Comparison of ENCODE assay signal across 26 cellular contexts in the genomic region with DNA sequence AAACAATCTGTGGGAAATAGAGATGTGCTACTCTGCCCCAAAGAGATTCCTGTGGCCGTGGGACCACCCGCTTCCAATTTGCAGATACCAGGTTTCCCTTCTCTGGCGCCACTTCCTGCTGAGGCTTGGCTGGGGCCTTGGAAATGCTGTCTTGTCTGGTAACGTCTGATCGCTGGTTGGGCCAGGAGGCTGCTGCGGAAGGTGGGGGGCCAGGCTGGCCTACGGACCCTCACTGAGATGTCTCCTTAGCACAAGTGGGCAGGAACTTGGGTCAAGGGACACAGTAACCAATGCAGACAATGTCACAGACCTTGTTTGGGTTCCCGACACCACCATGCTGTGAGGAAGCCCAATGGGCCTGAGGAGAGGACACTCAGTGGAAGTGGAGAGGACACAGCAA. TPM values are rescaled to one million over a fixed set of nuclear protein-coding genes. Genes with fewer than 3 reads are reported as not detected.
"Had no signal": no experiment of that assay in that cellular context is flagged by ENCODE, and none has a peak within 500 bp of the region (broad histone marks: within the 10 kb centered on the region; RNA-seq: fewer than 3 reads in every experiment).

No MANE protein-coding gene starts in this region.

- H3K4me1 ChIP-seq: esophagus muscularis mucosa, foreskin keratinocyte, heart right ventricle, left ventricle myocardium inferior, lower lobe of right lung, pancreas, right lobe of liver, suprapubic skin, transverse colon, upper lobe of right lung, vagina had no signal

- DNase-seq: effector CD8-positive, alpha-beta T cell; foreskin keratinocyte; glutamatergic neuron; heart right ventricle; hippocampal formation; left cardiac atrium; left ventricle myocardium inferior; lower lobe of right lung; natural killer cell; pancreas; stimulated activated CD8-positive, alpha-beta memory T cell treated with anti-CD3 and anti-CD28 coated beads, Interleukin-4, amount 100 ng/mL, for 48 hours; stimulated activated naive CD4-positive, alpha-beta T cell; stimulated activated naive CD8-positive, alpha-beta T cell treated with anti-CD3 and anti-CD28 coated beads, Interleukin-15, amount 100 ng/mL, for 72 hours; transverse colon; upper lobe of right lung had no signal

- H3K27ac ChIP-seq: esophagus muscularis mucosa, foreskin keratinocyte, heart right ventricle, left ventricle myocardium inferior, lower lobe of right lung, neutrophil, pancreas, right lobe of liver, suprapubic skin, transverse colon, upper lobe of right lung, vagina had no signal

- H3K4me3 ChIP-seq: esophagus muscularis mucosa, heart right ventricle, left ventricle myocardium inferior, lower lobe of right lung, pancreas, right lobe of liver, suprapubic skin, transverse colon, upper lobe of right lung, vagina had no signal

- H3K9me3 ChIP-seq: neutrophil, pancreas, right lobe of liver, suprapubic skin, transverse colon, upper lobe of right lung, vagina had no signal

- ATAC-seq: foreskin keratinocyte; heart right ventricle; left cardiac atrium; lower lobe of right lung; natural killer cell; pancreas; right lobe of liver; stimulated activated naive CD8-positive, alpha-beta T cell treated with anti-CD3 and anti-CD28 coated beads, Interleukin-15, amount 100 ng/mL, for 72 hours; upper lobe of right lung had no signal

- H3K36me3 ChIP-seq: esophagus muscularis mucosa, heart right ventricle, left ventricle myocardium inferior, lower lobe of right lung, neutrophil, pancreas, right lobe of liver, suprapubic skin, transverse colon, upper lobe of right lung, vagina had no signal

- H3K27me3 ChIP-seq: foreskin keratinocyte, neutrophil, pancreas, right lobe of liver, transverse colon, upper lobe of right lung, vagina had no signal

RNA-seq across cellular contexts. Expression of a gene that starts 31.7 kb away (rescaled TPM):
- total RNA-seq: endothelial cell of umbilical vein, epithelial cell of proximal tubule, esophagus muscularis mucosa, fibroblast of lung, lower lobe of right lung, mononuclear cell, natural killer cell, omental fat pad, pancreas, right lobe of liver, transverse colon, upper lobe of right lung had no signal
- polyA plus RNA-seq: endothelial cell of umbilical vein, fibroblast of lung, neural cell had no signal
